Comparison of ENCODE assay signal across 21 cellular contexts in genomic region chr12:40144023-40144422, GRCh38. TPM values are rescaled to one million over a fixed set of nuclear protein-coding genes. Genes with fewer than 3 reads are reported as not detected.
DNase-seq lines count a peak whose midpoint lies in the region; ATAC-seq and TF ChIP-seq lines count a peak whose summit lies in the region.
"Had no signal": no experiment of that assay in that cellular context is flagged by ENCODE, and none has a peak within 500 bp of the region (broad histone marks: within the 10 kb centered on the region; RNA-seq: fewer than 3 reads in every experiment).

No MANE protein-coding gene starts in this region.

- WGBS in lower leg skin, 2 donors = 54 to 65% methylated on average over 1 of the region's 1 CpG

- ATAC-seq in GM18502 (IDR thresholded peaks at IDR 0.05; ENCODE audit: poor library complexity, unreplicated experiment) = peak; percentile 41
- ATAC-seq: HCT116 had no signal

- DNase-seq in DMS 273 (lab: John Stamatoyannopoulos, UW; ENCODE audit: unreplicated experiment) (peak; percentile 18), DMS 273 treated with DMSO at 0.1 percent for 48 hours (lab: John Stamatoyannopoulos, UW) (no peak), OCI-M1 (lab: John Stamatoyannopoulos, UW) (peak; percentile 22), midbrain (lab: John Stamatoyannopoulos, UW) (peak; percentile 19), ascending aorta (ENCODE audit: low spot score in 2 of 2) (no peak), lower leg skin (ENCODE audit: low spot score in 2 of 2) (no peak), NCI-H1436 (lab: John Stamatoyannopoulos, UW) (no peak)
- DNase-seq: activated gamma-delta T cell; DND-41; effector CD8-positive, alpha-beta T cell; islet precursor cell; NCI-H1694; NCI-H526; stimulated activated CD4-positive, alpha-beta T cell treated with anti-CD3 and anti-CD28 coated beads, Interleukin-15, amount 100 ng/mL, for 24 hours; stimulated activated naive CD4-positive, alpha-beta T cell treated with Interleukin-2 at 50 U/mL for 16 hours had no signal

- H3K27ac ChIP-seq in ascending aorta = no peak overlapping the region
- H3K27ac ChIP-seq: 22Rv1, C4-2B, neural progenitor cell, upper lobe of left lung had no signal

- no peak overlapping the region for H3K4me3 ChIP-seq in ascending aorta
- H3K4me3 ChIP-seq in lower leg skin (ENCODE audit: low read depth, poor library complexity, severe bottlenecking) = no peak overlapping the region
- H3K4me3 ChIP-seq: neural progenitor cell, upper lobe of left lung had no signal

- TF ChIP-seq CTCF in ascending aorta (IDR thresholded peaks at IDR 0.05) (no peak), lower leg skin (IDR thresholded peaks at IDR 0.05) (no peak)

- H3K27me3 ChIP-seq in ascending aorta = no peaks in the 10 kb centered on the region
- H3K27me3 ChIP-seq: neural progenitor cell, upper lobe of left lung had no signal

- intact Hi-C loops in ascending aorta (cut with DNase I) = no loop called here
- intact Hi-C loops in lower leg skin (cut with DNase I; ENCODE audit: low total_unique reads) = no loop called here

- no peaks in the 10 kb centered on the region for H3K9me3 ChIP-seq in ascending aorta
- H3K9me3 ChIP-seq: upper lobe of left lung had no signal

- TF ChIP-seq POLR2A in lower leg skin (IDR thresholded peaks at IDR 0.05) = no peak

- no peaks in the 10 kb centered on the region for H3K36me3 ChIP-seq in ascending aorta
- H3K36me3 ChIP-seq: neural progenitor cell, upper lobe of left lung had no signal

- no peaks in the 10 kb centered on the region for H3K4me1 ChIP-seq in ascending aorta
- H3K4me1 ChIP-seq: neural progenitor cell had no signal

RNA-seq across cellular contexts. Expression of gene SLC2A13, which starts 38.1 kb away (rescaled TPM):
- total RNA-seq in ascending aorta = 23.5 TPM
- total RNA-seq in lower leg skin = 10 to 100 TPM in 3 of 4 donors, 1 to 10 TPM in 1; 9.2 to 15.2 (median 13.9) TPM

Comparison
In these comparisons a context has a peak if more than half of its experiments do, and no peak if none do; other contexts are left out.
1. DNase-seq: peak in DMS 273 (single experiment), OCI-M1 (single experiment) and midbrain (single experiment); none in DMS 273 treated with DMSO at 0.1 percent for 48 hours (single experiment), ascending aorta (0 of 2), lower leg skin (0 of 2) and NCI-H1436 (single experiment).